Comparison of ENCODE assay signal across 16 cellular contexts in the genomic region with DNA sequence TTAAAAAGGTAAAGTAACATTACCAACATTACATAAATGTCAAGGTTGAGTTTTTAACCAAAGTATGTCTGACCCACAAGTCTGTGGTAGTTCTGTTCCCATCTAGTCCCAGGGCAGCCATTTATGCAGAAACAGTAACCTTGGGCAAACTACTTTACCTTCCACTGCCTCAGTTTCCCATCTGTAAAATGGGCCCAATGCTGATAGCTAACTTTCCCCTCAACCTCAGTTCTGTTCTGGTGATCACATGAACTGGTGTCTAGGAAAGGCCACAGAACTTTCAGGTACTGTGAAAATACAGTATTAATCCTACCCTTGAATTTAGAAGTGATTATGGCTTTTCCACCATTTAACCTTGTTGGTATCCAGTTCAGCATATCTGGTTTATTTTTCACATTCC.
DNase-seq lines count a peak whose midpoint lies in the region; ATAC-seq, FAIRE-seq and TF ChIP-seq lines count a peak whose summit lies in the region.
"Had no signal": no experiment of that assay in that cellular context is flagged by ENCODE, and none has a peak within 500 bp of the region (broad histone marks: within the 10 kb centered on the region; RNA-seq: fewer than 3 reads in every experiment).

No MANE protein-coding gene starts in this region.

- H4K12ac ChIP-seq in trophoblast cell (ENCODE audit: low read depth, low read length) = no peak overlapping the region

- H3K9me3 Mint-ChIP-seq in activated B cell treated with CpG ODN at 0.5 μM for 24 hours (no peaks in the 10 kb centered on the region), T-cell (no peaks in the 10 kb centered on the region)

- no peak for TF ChIP-seq RAD21 in HepG2 (CRISPR knock-in tag; IDR thresholded peaks at IDR 0.05)

- H3K9me3 ChIP-seq in HepG2 (ENCODE audit: low read length) (no peaks in the 10 kb centered on the region), trophoblast cell (ENCODE audit: insufficient read depth, low read depth, low read length) (no peaks in the 10 kb centered on the region)

- intact Hi-C loops in activated B cell treated with CpG ODN at 0.5 μM for 24 hours (cut with micrococcal nuclease) = no loop called here
- intact Hi-C loops in HepG2 (cut with micrococcal nuclease; ENCODE audit: unreplicated experiment) = no loop called here

- DNase-seq in activated B cell treated with CpG ODN at 0.5 μM for 24 hours = no peak
- no peak for DNase-seq in HepG2 (ENCODE audit: low spot score)
- no peak for DNase-seq in trophoblast cell
- DNase-seq in GM19238 (ENCODE audit: insufficient read length, low spot score) = no peak
- DNase-seq in T-cell = no peak
- DNase-seq in UCSD-AML1 (lab: John Stamatoyannopoulos, UW; ENCODE audit: unreplicated experiment) = no peak
- DNase-seq: DMS153, Kasumi-1, NCI-H1105 treated with DMSO at 0.1 percent for 48 hours, NCI-H187, NCI-H774, PC-9 had no signal

- no peak overlapping the region for H3K14ac ChIP-seq in trophoblast cell (ENCODE audit: low read length)

- TF ChIP-seq EP300 in HepG2 (IDR thresholded peaks at IDR 0.05; ENCODE audit: low read depth in 2 of 2, low read length in 2 of 2) (no peak), HepG2 (CRISPR knock-in tag; IDR thresholded peaks at IDR 0.05; ENCODE audit: borderline replicate concordance) (no peak)

- ATAC-seq in activated B cell treated with CpG ODN at 0.5 μM for 24 hours (ENCODE audit: low read depth) (no peak), HepG2 (no peak), GM21717 (IDR thresholded peaks at IDR 0.05; ENCODE audit: unreplicated experiment) (no peak), T-cell (replicated peaks in 1 of 4) (no peak)

- no peak overlapping the region for H3K4ac ChIP-seq in trophoblast cell (ENCODE audit: low read depth, low read length)

- no peak overlapping the region for H3K4me3 Mint-ChIP-seq in activated B cell treated with CpG ODN at 0.5 μM for 24 hours
- H3K4me3 Mint-ChIP-seq in T-cell = no peak overlapping the region

- H2AFZ ChIP-seq in HepG2 (ENCODE audit: low read length) (no peak overlapping the region), trophoblast cell (ENCODE audit: insufficient read depth, low read length, poor library complexity) (no peak overlapping the region)
- H2AFZ ChIP-seq: PC-9 had no signal

- H2AK5ac ChIP-seq in trophoblast cell (ENCODE audit: low read length) = no peak overlapping the region

- peak overlapping the region; percentile 54 for H3K4me2 ChIP-seq in HepG2 (ENCODE audit: low read depth, low read length)
- H3K4me2 ChIP-seq in trophoblast cell (ENCODE audit: low read length) = no peak overlapping the region
- H3K4me2 ChIP-seq: PC-9 had no signal

- H4K8ac ChIP-seq in trophoblast cell (ENCODE audit: low read depth, low read length) = no peak overlapping the region

- peak overlapping the region in 1 of 3 experiments; percentile 3; a peak in 1 of 6 replicates for H3K4me3 ChIP-seq in HepG2 (replicated peaks in 1 of 3; ENCODE audit: insufficient read depth in 1 of 3, low read depth in 2 of 3, low read length in 3 of 3)
- H3K4me3 ChIP-seq in trophoblast cell (ENCODE audit: low read depth, low read length) = no peak overlapping the region
- H3K4me3 ChIP-seq: PC-9 had no signal

- no peak for TF ChIP-seq CTCF in 22Rv1 (IDR thresholded peaks at IDR 0.05)
- no peak for TF ChIP-seq CTCF in activated B cell treated with CpG ODN at 0.5 μM for 24 hours (IDR thresholded peaks at IDR 0.05)
- TF ChIP-seq CTCF in HepG2 (CRISPR knock-in tag; IDR thresholded peaks at IDR 0.05) = no peak

- POLR2A ChIA-PET in activated B cell treated with CpG ODN at 0.5 μM for 24 hours (lab: Charles Lee) = interaction anchor here (0.6 to 2.1 kb wide), 3 partner anchors 9 to 144 kb away, joined by 3 to 8 read pairs (median 7); no protein-coding TSS in a partner anchor
- POLR2A ChIA-PET in HepG2 (lab: Yijun Ruan, JAX) = no interaction called here
- POLR2A ChIA-PET in T-cell (lab: Charles Lee) = no interaction called here

- H3K27ac ChIP-seq in 22Rv1 (0 out of 2 replicates have a peak overlapping the region, but pooled peaks have one; percentile 7), HepG2 (ENCODE audit: extremely low read length, insufficient read depth, low read length) (no peak overlapping the region), trophoblast cell (ENCODE audit: low read depth, low read length) (no peak overlapping the region)
- H3K27ac ChIP-seq: C4-2B, PC-9 had no signal

- peaks cover 66% of the 10 kb centered on the region for H3K4me1 ChIP-seq in HepG2 (ENCODE audit: insufficient read depth, low read length)
- H3K4me1 ChIP-seq in trophoblast cell (ENCODE audit: control insufficient read depth in 1 of 2, insufficient read depth in 2 of 2, low read length in 2 of 2) = peaks cover 19 to 25% of the 10 kb centered on the region in 2 experiments

- no peaks in the 10 kb centered on the region for H4K20me1 ChIP-seq in HepG2 (ENCODE audit: insufficient read depth, low read length)

- peaks cover 31% of the 10 kb centered on the region for H3K79me1 ChIP-seq in trophoblast cell (ENCODE audit: low read length)

- no peak overlapping the region for H4K91ac ChIP-seq in trophoblast cell (ENCODE audit: low read depth, low read length)

- H3K36me3 Mint-ChIP-seq in activated B cell treated with CpG ODN at 0.5 μM for 24 hours (ENCODE audit: low read depth) (peaks cover 43% of the 10 kb centered on the region), T-cell (no peaks in the 10 kb centered on the region)

- BruUV-seq in HepG2 (replicated peaks; lab: Mats Ljungman, UMichigan) = no TSS peak

- H3K27me3 Mint-ChIP-seq in activated B cell treated with CpG ODN at 0.5 μM for 24 hours = no peaks in the 10 kb centered on the region
- H3K27me3 Mint-ChIP-seq in T-cell = no peaks in the 10 kb centered on the region

- H2BK12ac ChIP-seq in trophoblast cell (ENCODE audit: low read length) = peak overlapping the region; percentile 56

- H3K36me3 ChIP-seq in HepG2 (replicated peaks in 1 of 2; ENCODE audit: control insufficient read depth in 1 of 2, insufficient read depth in 2 of 2, low read length in 2 of 2) = no peaks in the 10 kb centered on the region
- H3K36me3 ChIP-seq in trophoblast cell (ENCODE audit: control insufficient read depth in 1 of 2, insufficient read depth in 2 of 2, low read length in 2 of 2) = no peaks in the 10 kb centered on the region

- no peak overlapping the region for H3K23ac ChIP-seq in trophoblast cell (ENCODE audit: low read length)

- CTCF ChIA-PET in activated B cell treated with CpG ODN at 0.5 μM for 24 hours (lab: Charles Lee) = interaction anchor here (1.0 kb wide), 1 partner anchor 9 kb away, joined by 3 read pairs; no protein-coding TSS in a partner anchor
- CTCF ChIA-PET in HepG2 (lab: Yijun Ruan, JAX; ENCODE audit: low intra/inter-chr PET ratio, low total read pairs) = no interaction called here
- CTCF ChIA-PET in T-cell (lab: Charles Lee) = interaction anchor here in 1 of 2 donors (0.6 kb wide), 1 partner anchor 454 kb away, joined by 3 read pairs; no protein-coding TSS in a partner anchor

- H3K27me3 ChIP-seq in HepG2 (ENCODE audit: control insufficient read depth in 1 of 2, insufficient read depth in 2 of 2, low read length in 2 of 2) (peaks cover 0 to 3% of the 10 kb centered on the region in 2 experiments; a peak in 2 of 5 replicates), trophoblast cell (ENCODE audit: insufficient read depth, low read length) (no peaks in the 10 kb centered on the region)

- H3K79me2 ChIP-seq in HepG2 (ENCODE audit: insufficient read depth, low read length) (no peaks in the 10 kb centered on the region), trophoblast cell (ENCODE audit: control insufficient read depth, insufficient read depth, low read length, poor library complexity) (peaks cover 5% of the 10 kb centered on the region)

- in situ Hi-C loops in HepG2 (cut with HindIII; ENCODE audit: extremely low pct_ligation_motif_present, low pct_unique_long_range_greater_than_20kb) = no loop called here

- peaks cover 72% of the 10 kb centered on the region for H3K4me1 Mint-ChIP-seq in activated B cell treated with CpG ODN at 0.5 μM for 24 hours
- H3K4me1 Mint-ChIP-seq in T-cell = peaks cover 36 to 44% (median 44%) of the 10 kb centered on the region in 3 donors

- H2BK120ac ChIP-seq in trophoblast cell (ENCODE audit: insufficient read depth, low read length, poor library complexity) = no peak overlapping the region

- H2BK5ac ChIP-seq in trophoblast cell (ENCODE audit: low read depth, low read length, poor library complexity) = no peak overlapping the region

- FAIRE-seq in HepG2 (lab: Jason Lieb, UNC) = no peak
- FAIRE-seq: H1 had no signal

- H3K9ac ChIP-seq in HepG2 (ENCODE audit: insufficient read depth, low read depth, low read length) = no peak overlapping the region
- H3K9ac ChIP-seq in trophoblast cell (ENCODE audit: low read length) = no peak overlapping the region

- H3K18ac ChIP-seq in trophoblast cell (ENCODE audit: low read length) = no peak overlapping the region

- no peak for TF ChIP-seq POLR2A in HepG2 (IDR thresholded peaks at IDR 0.05; ENCODE audit: insufficient read depth in 1 of 2, low read depth in 2 of 2, low read length in 2 of 2)

- H3K27ac Mint-ChIP-seq in activated B cell treated with CpG ODN at 0.5 μM for 24 hours = peak overlapping the region; percentile 24
- H3K27ac Mint-ChIP-seq in T-cell = no peak overlapping the region

TF ChIP-seq in HepG2, 621 proteins besides CTCF, POLR2A, EP300 and RAD21:
- TF ChIP-seq ZNF629 (CRISPR knock-in tag; conservative IDR thresholded peaks at IDR 0.05) (peak; percentile 95), JUND (CRISPR knock-in tag; IDR thresholded peaks at IDR 0.05) (no peak), CHD4 (IDR thresholded peaks at IDR 0.05; ENCODE audit: borderline replicate concordance, low read length) (peak; percentile 70; the same call in 1 of the 2 replicates), ADNP (CRISPR knock-in tag; IDR thresholded peaks at IDR 0.05) (0 out of 2 replicates have a peak, but pooled peaks have one; percentile 54), ZMYM3 (CRISPR knock-in tag; IDR thresholded peaks at IDR 0.05) (peak; percentile 78; the same call in 1 of the 2 replicates)
